8 cellular contexts compared by ENCODE assay signal in the genomic region with DNA sequence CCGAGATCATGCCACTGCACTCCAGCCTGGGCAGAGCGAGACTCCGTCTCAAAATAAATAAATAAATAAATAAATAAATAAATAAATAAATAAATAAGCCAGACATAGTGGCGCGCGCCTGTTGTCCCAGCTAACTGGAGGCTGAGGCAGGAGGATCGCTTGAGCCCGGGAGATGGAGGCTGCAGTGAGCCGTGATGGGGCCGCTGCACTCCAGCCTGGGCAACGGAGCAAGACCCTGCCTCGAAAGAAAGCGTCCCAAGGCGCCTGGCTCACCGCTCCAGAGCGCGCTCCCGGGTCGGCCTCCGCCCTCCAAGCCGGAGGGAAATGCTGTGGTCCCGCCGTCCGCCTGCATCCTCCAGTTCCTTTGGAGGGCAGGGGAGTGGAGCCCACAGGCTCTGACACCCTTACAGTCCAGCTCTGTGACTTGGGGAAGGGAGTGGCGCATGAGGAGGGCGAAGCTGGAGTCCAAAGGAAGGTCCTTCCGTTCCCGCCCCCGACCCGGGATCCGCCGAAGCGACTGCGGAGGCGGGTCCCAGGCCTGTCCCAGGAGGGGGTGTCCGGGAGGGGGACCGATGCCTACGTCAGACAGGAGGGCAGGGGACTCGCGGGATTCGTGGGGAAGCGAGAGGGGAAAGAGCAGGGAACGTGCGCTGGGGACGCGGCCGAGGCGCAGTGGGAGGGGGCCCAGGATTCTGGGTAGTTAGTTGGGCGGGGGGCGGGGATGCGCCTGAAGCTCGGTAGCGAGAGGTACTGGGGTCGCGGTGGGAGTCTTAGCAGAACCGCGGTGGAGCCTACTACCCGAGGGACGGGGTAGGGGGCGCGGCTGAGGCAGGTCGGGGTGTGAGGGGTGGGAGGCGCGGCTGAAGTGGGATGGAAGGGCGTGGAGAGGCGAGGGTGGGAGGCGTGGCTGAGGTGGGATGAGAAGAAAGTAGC. TPM values are rescaled to one million over a fixed set of nuclear protein-coding genes. Genes with fewer than 3 reads are reported as not detected.
A peak's percentile ranks its signal among the peaks of the same experiment; 100 is the strongest.
DNase-seq lines count a peak whose midpoint lies in the region; ATAC-seq and TF ChIP-seq lines count a peak whose summit lies in the region.

No MANE protein-coding gene starts in this region.

- no peak overlapping the region for H3K27ac ChIP-seq in CD4-positive, alpha-beta T cell (ENCODE audit: low read depth, low read length)
- H3K27ac ChIP-seq in HUES64 (ENCODE audit: low read depth, low read length), result peak overlapping the region; percentile 53; the same call in 1 of the 2 replicates

- H3K4me3 Mint-ChIP-seq in CD4-positive, alpha-beta T cell, result peak overlapping the region; percentile 54
- H3K4me3 Mint-ChIP-seq in stimulated activated naive B cell treated with anti-CD40 and anti-IgM and Interleukin-4, amounts not matched to agents 10 μg/mL and 1 μg/mL and 100 μg/mL, for 72 hours, result peak overlapping the region; percentile 75 to 80

- no peaks in the 10 kb centered on the region for H3K27me3 ChIP-seq in CD4-positive, alpha-beta T cell (ENCODE audit: control insufficient read depth, insufficient read depth, low read length)
- H3K27me3 ChIP-seq in HUES64 (ENCODE audit: insufficient read depth, low read length), result no peaks in the 10 kb centered on the region

- H3K4me3 ChIP-seq in HUES64 (ENCODE audit: low read length) (peak overlapping the region; percentile 67), astrocyte of the cerebellum (ENCODE audit: low read depth, low read length) (peak overlapping the region; percentile 51)

- no peaks in the 10 kb centered on the region for H3K36me3 Mint-ChIP-seq in CD4-positive, alpha-beta T cell (ENCODE audit: low read depth)
- no peaks in the 10 kb centered on the region for H3K36me3 Mint-ChIP-seq in stimulated activated naive B cell treated with anti-CD40 and anti-IgM and Interleukin-4, amounts not matched to agents 10 μg/mL and 1 μg/mL and 100 μg/mL, for 72 hours

- peaks cover 11% of the 10 kb centered on the region for H3K27me3 Mint-ChIP-seq in CD4-positive, alpha-beta T cell
- peaks cover 16 to 34% of the 10 kb centered on the region in 2 donors for H3K27me3 Mint-ChIP-seq in stimulated activated naive B cell treated with anti-CD40 and anti-IgM and Interleukin-4, amounts not matched to agents 10 μg/mL and 1 μg/mL and 100 μg/mL, for 72 hours

- no peaks in the 10 kb centered on the region for H3K9me3 Mint-ChIP-seq in CD4-positive, alpha-beta T cell
- no peaks in the 10 kb centered on the region for H3K9me3 Mint-ChIP-seq in stimulated activated naive B cell treated with anti-CD40 and anti-IgM and Interleukin-4, amounts not matched to agents 10 μg/mL and 1 μg/mL and 100 μg/mL, for 72 hours

- no peaks in the 10 kb centered on the region for H3K4me1 Mint-ChIP-seq in CD4-positive, alpha-beta T cell (ENCODE audit: low read depth)
- peaks cover 10 to 16% of the 10 kb centered on the region in 2 donors for H3K4me1 Mint-ChIP-seq in stimulated activated naive B cell treated with anti-CD40 and anti-IgM and Interleukin-4, amounts not matched to agents 10 μg/mL and 1 μg/mL and 100 μg/mL, for 72 hours

- in situ Hi-C loops in astrocyte of the cerebellum (cut with HindIII; ENCODE audit: low sequenced_read_pairs), result no loop called here

- 7% methylated on average over 65 of the region's 67 CpGs for WGBS in HUES64

- intact Hi-C loops in CD4-positive, alpha-beta T cell (cut with DNase I, micrococcal nuclease), result no loop called here

- H3K36me3 ChIP-seq in HUES64 (ENCODE audit: insufficient read depth, low read length), result no peaks in the 10 kb centered on the region

- POLR2A ChIA-PET in CD4-positive, alpha-beta T cell (lab: Charles Lee), result interaction anchor here (0.8 to 2.5 kb wide), 4 partner anchors 9 to 32 kb away, joined by 3 to 8 read pairs (median 4); a partner anchor contains a TSS

- peak overlapping the region; percentile 73 for H3K9ac ChIP-seq in HUES64 (ENCODE audit: low read depth, low read length)

- ATAC-seq in CD4-positive, alpha-beta T cell (ENCODE audit: poor library complexity), result no peak
- no peak for ATAC-seq in stimulated activated naive B cell treated with anti-CD40 and anti-IgM and Interleukin-4, amounts not matched to agents 10 μg/mL and 1 μg/mL and 100 μg/mL, for 72 hours (replicated peaks)
- ATAC-seq in HG03045 (IDR thresholded peaks at IDR 0.05; ENCODE audit: unreplicated experiment), result no peak

- no peak for TF ChIP-seq CTCF in CD4-positive, alpha-beta T cell (IDR thresholded peaks at IDR 0.05)
- no peak for TF ChIP-seq CTCF in astrocyte of the cerebellum (IDR thresholded peaks at IDR 0.05; ENCODE audit: low read depth, low read length, missing control alignments)

- H3K9me3 ChIP-seq in CD4-positive, alpha-beta T cell (ENCODE audit: control insufficient read depth, low read length), result no peaks in the 10 kb centered on the region
- H3K9me3 ChIP-seq in HUES64 (ENCODE audit: insufficient read depth, low read depth, low read length), result no peaks in the 10 kb centered on the region

- no peak overlapping the region for H3K27ac Mint-ChIP-seq in CD4-positive, alpha-beta T cell
- H3K27ac Mint-ChIP-seq in stimulated activated naive B cell treated with anti-CD40 and anti-IgM and Interleukin-4, amounts not matched to agents 10 μg/mL and 1 μg/mL and 100 μg/mL, for 72 hours, result no peak overlapping the region

- DNase-seq in CD4-positive, alpha-beta T cell, result no peak
- DNase-seq in astrocyte of the cerebellum (ENCODE audit: low read depth) (no peak), iPS-NIHi7 (ENCODE audit: extremely low spot score) (peak; percentile 83), epidermal melanocyte (ENCODE audit: insufficient read length, low spot score) (no peak), D341Med (ENCODE audit: low spot score) (no peak)
- DNase-seq in stimulated activated naive B cell treated with anti-CD40 and anti-IgM and Interleukin-4, amounts not matched to agents 10 μg/mL and 1 μg/mL and 100 μg/mL, for 72 hours, result no peak

- CTCF ChIA-PET in CD4-positive, alpha-beta T cell (lab: Charles Lee), result interaction anchor here (0.6 kb wide), 1 partner anchor 8 kb away, joined by 5 read pairs; a partner anchor contains a TSS

- 0 out of 2 replicates have a peak, but pooled peaks cover 3% of the 10 kb centered on the region for H3K4me1 ChIP-seq in HUES64 (ENCODE audit: insufficient read depth, low read length)

RNA-seq across cellular contexts. Expression of a gene that starts 8.4 kb away (rescaled TPM):
- total RNA-seq in CD4-positive, alpha-beta T cell, result 10 to 100 TPM; 42.8 to 45.2 TPM
- polyA plus RNA-seq in HUES64 (2013, experiment 1 of 2), result 1.2 TPM
- 2.0 TPM for polyA plus RNA-seq in HUES64 (2013, experiment 2 of 2)

RNA-seq across cellular contexts. Expression of a gene that starts 26.1 kb away (rescaled TPM):
- 100 to 1,000 TPM; 646 to 647 TPM for total RNA-seq in CD4-positive, alpha-beta T cell
- 1,510 TPM for polyA plus RNA-seq in HUES64 (2013, experiment 1 of 2)
- polyA plus RNA-seq in HUES64 (2013, experiment 2 of 2), result 1,602 TPM

RNA-seq across cellular contexts. Expression of a gene that starts 53.7 kb away (rescaled TPM):
- total RNA-seq in CD4-positive, alpha-beta T cell, result 10 to 100 TPM; 18.5 to 19.4 TPM
- 283 TPM for polyA plus RNA-seq in HUES64 (2013, experiment 1 of 2)
- polyA plus RNA-seq in HUES64 (2013, experiment 2 of 2), result 295 TPM
